12 cellular contexts compared by ENCODE assay signal in the genomic region with DNA sequence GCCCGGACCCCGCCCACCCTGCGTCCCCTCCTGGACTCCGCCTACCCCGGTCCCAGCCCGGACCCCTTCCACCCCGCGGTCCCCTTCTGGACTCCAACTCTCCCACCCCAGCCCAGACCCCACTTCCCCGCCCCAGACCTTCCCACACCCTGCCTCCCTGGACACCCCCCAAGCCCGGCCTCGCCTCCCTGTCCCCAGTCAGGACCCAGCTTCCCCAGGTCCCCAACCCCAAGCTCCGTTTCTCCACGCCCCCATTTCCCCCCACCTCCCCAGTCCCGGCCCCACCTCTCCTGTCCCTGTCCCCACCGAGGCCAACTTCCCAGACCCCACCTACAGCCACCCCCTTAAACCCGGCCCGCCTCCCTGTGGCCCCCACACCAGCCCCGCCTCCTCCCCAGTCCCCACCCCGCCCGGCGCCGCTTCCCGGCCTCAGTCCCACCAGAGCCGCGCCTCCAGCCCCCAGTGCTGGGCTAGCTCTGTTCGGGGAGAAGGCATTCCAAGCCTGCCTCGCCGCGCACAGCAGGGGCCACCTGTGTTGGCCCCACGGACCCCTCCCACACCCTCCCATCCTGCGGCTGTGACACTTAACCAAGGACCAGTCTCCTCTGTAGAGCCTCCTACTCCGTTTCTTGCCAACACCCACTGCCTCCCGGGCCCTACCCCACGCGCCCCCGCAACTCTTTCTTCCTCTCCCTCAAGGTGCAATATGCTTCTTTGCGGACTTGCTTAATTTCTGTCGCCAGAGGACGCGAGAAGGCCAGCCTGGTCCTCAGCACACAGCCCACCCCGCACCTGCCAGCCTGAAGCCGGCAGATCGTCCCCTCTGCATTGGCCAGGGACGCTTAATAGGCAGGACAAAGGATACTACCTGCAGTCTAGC. TPM values are rescaled to one million over a fixed set of nuclear protein-coding genes. Genes with fewer than 3 reads are reported as not detected.
DNase-seq lines count a peak whose midpoint lies in the region; ATAC-seq, FAIRE-seq and TF ChIP-seq lines count a peak whose summit lies in the region.
"Had no signal": no experiment of that assay in that cellular context is flagged by ENCODE, and none has a peak within 500 bp of the region (broad histone marks: within the 10 kb centered on the region; RNA-seq: fewer than 3 reads in every experiment).

No MANE protein-coding gene starts in this region.

- H3K27ac Mint-ChIP-seq in activated naive CD8-positive, alpha-beta T cell treated with anti-CD3 and anti-CD28 coated beads, Interleukin-2, amount 10 ng/mL, durations not matched to agents 7 days and 5 days, result no peak overlapping the region
- no peak overlapping the region for H3K27ac Mint-ChIP-seq in stimulated activated naive B cell treated with anti-CD40 and anti-IgM and Interleukin-4, amounts not matched to agents 10 μg/mL and 1 μg/mL and 100 μg/mL, for 72 hours

- DNase-seq in IMR-90 (no peak), kidney (no peak), HK-2 (ENCODE audit: unreplicated experiment) (no peak)
- no peak for DNase-seq in activated naive CD8-positive, alpha-beta T cell treated with anti-CD3 and anti-CD28 coated beads, Interleukin-2, amount 10 ng/mL, durations not matched to agents 7 days and 5 days
- DNase-seq in stimulated activated naive B cell treated with anti-CD40 and anti-IgM and Interleukin-4, amounts not matched to agents 10 μg/mL and 1 μg/mL and 100 μg/mL, for 72 hours, result no peak
- DNase-seq: colonic mucosa, NCI-H1105 treated with DMSO at 0.1 percent for 48 hours, T1000 had no signal

- H3K4me1 Mint-ChIP-seq in activated naive CD8-positive, alpha-beta T cell treated with anti-CD3 and anti-CD28 coated beads, Interleukin-2, amount 10 ng/mL, durations not matched to agents 7 days and 5 days, result peaks cover 7% of the 10 kb centered on the region
- H3K4me1 Mint-ChIP-seq in stimulated activated naive B cell treated with anti-CD40 and anti-IgM and Interleukin-4, amounts not matched to agents 10 μg/mL and 1 μg/mL and 100 μg/mL, for 72 hours, result peaks cover 6 to 15% of the 10 kb centered on the region in 2 donors

- H3K36me3 Mint-ChIP-seq in activated naive CD8-positive, alpha-beta T cell treated with anti-CD3 and anti-CD28 coated beads, Interleukin-2, amount 10 ng/mL, durations not matched to agents 7 days and 5 days, result no peaks in the 10 kb centered on the region
- H3K36me3 Mint-ChIP-seq in stimulated activated naive B cell treated with anti-CD40 and anti-IgM and Interleukin-4, amounts not matched to agents 10 μg/mL and 1 μg/mL and 100 μg/mL, for 72 hours, result no peaks in the 10 kb centered on the region

- no peak overlapping the region for H3K18ac ChIP-seq in IMR-90 (ENCODE audit: low read depth, low read length)

- no peaks in the 10 kb centered on the region for H4K20me1 ChIP-seq in IMR-90 (ENCODE audit: insufficient read depth, low read length)

- no peaks in the 10 kb centered on the region for H3K36me3 ChIP-seq in IMR-90 (ENCODE audit: control insufficient read depth, insufficient read depth, low read length)
- no peaks in the 10 kb centered on the region for H3K36me3 ChIP-seq in kidney (ENCODE audit: control insufficient read depth in 1 of 2, insufficient read depth in 2 of 2, low read length in 2 of 2)
- H3K36me3 ChIP-seq: colonic mucosa, right lobe of liver had no signal

- H4K5ac ChIP-seq in IMR-90 (ENCODE audit: low read depth, low read length), result no peak overlapping the region

- ATAC-seq in IMR-90 (ENCODE audit: low read depth), result no peak
- ATAC-seq in activated naive CD8-positive, alpha-beta T cell treated with anti-CD3 and anti-CD28 coated beads, Interleukin-2, amount 10 ng/mL, durations not matched to agents 7 days and 5 days (ENCODE audit: low read depth), result peak; percentile 39
- peak in 1 of 2 donors; percentile 67 for ATAC-seq in stimulated activated naive B cell treated with anti-CD40 and anti-IgM and Interleukin-4, amounts not matched to agents 10 μg/mL and 1 μg/mL and 100 μg/mL, for 72 hours (replicated peaks)
- ATAC-seq in GM18870 (IDR thresholded peaks at IDR 0.05; ENCODE audit: unreplicated experiment), result no peak
- ATAC-seq in GM19397 (IDR thresholded peaks at IDR 0.05; ENCODE audit: unreplicated experiment), result no peak
- no peak for ATAC-seq in GM18505 (IDR thresholded peaks at IDR 0.05; ENCODE audit: unreplicated experiment)

- H3K4me3 ChIP-seq in IMR-90 (ENCODE audit: insufficient read depth, low read depth, low read length) (no peak overlapping the region), kidney (ENCODE audit: low read length in 2 of 2) (peak overlapping the region; percentile 19 to 36)

- no peak overlapping the region for H2AK5ac ChIP-seq in IMR-90 (ENCODE audit: low read depth, low read length)

- no peak overlapping the region; the same call in 1 of the 2 replicates for H3K4me2 ChIP-seq in IMR-90 (ENCODE audit: low read depth, low read length)

- no peak overlapping the region for H3K23ac ChIP-seq in IMR-90 (ENCODE audit: low read depth, low read length)

- peak overlapping the region; percentile 55 for H2AK9ac ChIP-seq in IMR-90 (replicated peaks; ENCODE audit: low read depth, low read length, poor library complexity)

- TF ChIP-seq CTCF in IMR-90 (conservative IDR thresholded peaks at IDR 0.05; ENCODE audit: low read depth, low read length) (no peak), kidney (IDR thresholded peaks at IDR 0.05; ENCODE audit: borderline replicate concordance, extremely low read depth, insufficient read depth) (no peak)

- no peak for FAIRE-seq in kidney (lab: Jason Lieb, UNC)

- POLR2A ChIA-PET in IMR-90 (lab: Charles Lee; ENCODE audit: unreplicated experiment), result no interaction called here
- POLR2A ChIA-PET in activated naive CD8-positive, alpha-beta T cell treated with anti-CD3 and anti-CD28 coated beads, Interleukin-2, amount 10 ng/mL, durations not matched to agents 7 days and 5 days (lab: Charles Lee), result no interaction called here

- no peak overlapping the region for H4K91ac ChIP-seq in IMR-90 (ENCODE audit: insufficient read depth, low read depth, low read length)

- in situ Hi-C loops in IMR-90 (cut with MboI; ENCODE audit: low sequenced_read_pairs), result no loop called here

- peak overlapping the region; percentile 72 for H3K4me3 Mint-ChIP-seq in activated naive CD8-positive, alpha-beta T cell treated with anti-CD3 and anti-CD28 coated beads, Interleukin-2, amount 10 ng/mL, durations not matched to agents 7 days and 5 days
- H3K4me3 Mint-ChIP-seq in stimulated activated naive B cell treated with anti-CD40 and anti-IgM and Interleukin-4, amounts not matched to agents 10 μg/mL and 1 μg/mL and 100 μg/mL, for 72 hours, result peak overlapping the region; percentile 59 to 79

- H3K4me1 ChIP-seq in IMR-90 (ENCODE audit: control insufficient read depth, insufficient read depth, low read length), result no peaks in the 10 kb centered on the region; the same call in 1 of the 2 replicates
- peaks cover 5 to 8% of the 10 kb centered on the region in 2 donors for H3K4me1 ChIP-seq in kidney (ENCODE audit: control insufficient read depth in 1 of 2, insufficient read depth in 1 of 2, low read depth in 1 of 2, low read length in 2 of 2)
- H3K4me1 ChIP-seq: colonic mucosa had no signal

- H4K8ac ChIP-seq in IMR-90 (ENCODE audit: low read depth in 2 of 2, low read length in 2 of 2), result no peak overlapping the region

- H3K56ac ChIP-seq in IMR-90 (ENCODE audit: extremely low read depth, insufficient read depth, low read length), result no peak overlapping the region

- 4% methylated on average over 8 of the region's 44 CpGs; no CpG with 5 or more reads in 1 of the 2 experiments for WGBS in IMR-90 (ENCODE audit: extremely low coverage in 2 of 2, insufficient read length in 1 of 2), 2 experiments

- TF ChIP-seq POLR2A in IMR-90 (IDR thresholded peaks at IDR 0.05; ENCODE audit: low read depth, low read length) (no peak), GM18505 (IDR thresholded peaks at IDR 0.05; ENCODE audit: borderline replicate concordance, extremely low read depth, insufficient read depth, insufficient read length) (no peak)

- dilution Hi-C loops in IMR-90 (cut with HindIII; ENCODE audit: low sequenced_read_pairs, unreplicated experiment), result no loop called here

- H3K79me1 ChIP-seq in IMR-90 (ENCODE audit: low read depth in 1 of 2, low read length in 2 of 2), result no peaks in the 10 kb centered on the region

- no peak overlapping the region for H2BK120ac ChIP-seq in IMR-90 (ENCODE audit: low read depth, low read length)

- H3K9me3 ChIP-seq in IMR-90 (ENCODE audit: control insufficient read depth, insufficient read depth, low read length) (no peaks in the 10 kb centered on the region), kidney (ENCODE audit: control insufficient read depth in 1 of 2, low read length in 2 of 2) (no peaks in the 10 kb centered on the region)
- H3K9me3 ChIP-seq: colonic mucosa, right lobe of liver had no signal

- H2AFZ ChIP-seq in IMR-90 (replicated peaks; ENCODE audit: low read length, poor library complexity), result peak overlapping the region; percentile 32

- H3K4ac ChIP-seq in IMR-90 (ENCODE audit: low read depth, low read length), result no peak overlapping the region

- no peaks in the 10 kb centered on the region for H3K9me1 ChIP-seq in IMR-90 (ENCODE audit: insufficient read depth, low read length)

- no peak overlapping the region for H3K14ac ChIP-seq in IMR-90 (replicated peaks; ENCODE audit: low read depth, low read length)

- no peak overlapping the region for H2BK5ac ChIP-seq in IMR-90 (ENCODE audit: low read depth, low read length, poor library complexity, severe bottlenecking)

- no peak overlapping the region for H2BK15ac ChIP-seq in IMR-90 (ENCODE audit: low read depth, low read length)

- BruUV-seq in IMR-90 (replicated peaks; lab: Mats Ljungman, UMichigan), result no TSS peak

- peaks cover 25% of the 10 kb centered on the region for H3K27me3 ChIP-seq in IMR-90 (ENCODE audit: control insufficient read depth, insufficient read depth, low read length)

- TF ChIP-seq RAD21 in IMR-90 (IDR thresholded peaks at IDR 0.05; ENCODE audit: low read length), result no peak

- H3K27me3 Mint-ChIP-seq in activated naive CD8-positive, alpha-beta T cell treated with anti-CD3 and anti-CD28 coated beads, Interleukin-2, amount 10 ng/mL, durations not matched to agents 7 days and 5 days, result peaks cover 71% of the 10 kb centered on the region
- peaks cover 53 to 75% of the 10 kb centered on the region in 2 donors for H3K27me3 Mint-ChIP-seq in stimulated activated naive B cell treated with anti-CD40 and anti-IgM and Interleukin-4, amounts not matched to agents 10 μg/mL and 1 μg/mL and 100 μg/mL, for 72 hours

- H3K27ac ChIP-seq in IMR-90 (ENCODE audit: insufficient read depth, low read length) (no peak overlapping the region), kidney (ENCODE audit: low read depth in 2 of 2, low read length in 2 of 2) (peak overlapping the region in 1 of 2 donors; percentile 20)
- H3K27ac ChIP-seq: right lobe of liver had no signal

- no peak overlapping the region for H2BK20ac ChIP-seq in IMR-90 (ENCODE audit: low read depth, low read length)

- intact Hi-C loops in IMR-90 (cut with micrococcal nuclease), result no loop called here
- intact Hi-C loops in kidney (cut with DNase I), result no loop called here

- H3K9ac ChIP-seq in IMR-90 (ENCODE audit: low read depth, low read length) (no peak overlapping the region), kidney (ENCODE audit: low read length in 2 of 2) (no peak overlapping the region)

- no peaks in the 10 kb centered on the region for H3K9me3 Mint-ChIP-seq in activated naive CD8-positive, alpha-beta T cell treated with anti-CD3 and anti-CD28 coated beads, Interleukin-2, amount 10 ng/mL, durations not matched to agents 7 days and 5 days
- H3K9me3 Mint-ChIP-seq in stimulated activated naive B cell treated with anti-CD40 and anti-IgM and Interleukin-4, amounts not matched to agents 10 μg/mL and 1 μg/mL and 100 μg/mL, for 72 hours, result no peaks in the 10 kb centered on the region

- CTCF ChIA-PET in IMR-90 (lab: Yijun Ruan, JAX), result interaction anchor here (0.5 kb wide), 1 partner anchor 140 kb away, joined by 3 read pairs; no protein-coding TSS in a partner anchor

RNA-seq across cellular contexts. Expression of a gene that starts 0.7 kb away (rescaled TPM):
- total RNA-seq in IMR-90 (2012; rRNA removed) (under 0.01 TPM in 2 replicates), kidney (13.1 TPM)
- polyA plus RNA-seq in IMR-90 (2012; rRNA removed) (0.07 TPM in 2 replicates), kidney (ENCODE audit: insufficient read depth, low read depth, low replicate concordance) (23.3 TPM)
- 0.02 TPM in 1 of 2 replicates, not detected in the other for polyA plus RNA-seq in IMR-90 (2012; cell fraction: cytosol; rRNA removed)
- polyA plus RNA-seq in IMR-90 (2012; cell fraction: nucleus; rRNA removed; ENCODE audit: low replicate concordance), result 0.04 and 0.08 TPM in 2 replicates
- total RNA-seq in activated naive CD8-positive, alpha-beta T cell treated with anti-CD3 and anti-CD28 coated beads, Interleukin-2, amount 10 ng/mL, durations not matched to agents 7 days and 5 days, result not detected

RNA-seq across cellular contexts. Expression of a gene that starts 35.6 kb away (rescaled TPM):
- total RNA-seq in IMR-90 (2012; rRNA removed) (not detected in 2 replicates), kidney (0.13 TPM)
- polyA plus RNA-seq in IMR-90 (2012; rRNA removed) (not detected in 2 replicates), kidney (ENCODE audit: insufficient read depth, low read depth, low replicate concordance) (1.2 TPM)
- not detected in 2 replicates for polyA plus RNA-seq in IMR-90 (2012; cell fraction: cytosol; rRNA removed)
- polyA plus RNA-seq in IMR-90 (2012; cell fraction: nucleus; rRNA removed; ENCODE audit: low replicate concordance), result not detected in 2 replicates
- not detected for total RNA-seq in activated naive CD8-positive, alpha-beta T cell treated with anti-CD3 and anti-CD28 coated beads, Interleukin-2, amount 10 ng/mL, durations not matched to agents 7 days and 5 days

Comparison
In these comparisons a context has a peak if more than half of its experiments do, and no peak if none do; other contexts are left out.
1. RNA of a gene that starts 0.7 kb away (total RNA-seq): 13.1 TPM in kidney (single experiment); under 0.01 TPM in IMR-90 and not detected in activated naive CD8-positive, alpha-beta T cell treated with anti-CD3 and anti-CD28 coated beads, Interleukin-2, amount 10 ng/mL, durations not matched to agents 7 days and 5 days; every median in the first group is over 10 times any median in the second.